In genomic region chr3:15064835-15065549, GRCh38 we compare ENCODE assay signal across 1 cellular context.
TF ChIP-seq lines count a peak whose summit lies in the region.

Gene MRPS25, minus strand, starts transcription at chr3:15065315. Its CDS starts 121 bp downstream, at chr3:15065194.

TF ChIP-seq in HepG2, 621 proteins besides CTCF, POLR2A, EP300 and RAD21 (continued from another document and continues in another):
- TF ChIP-seq DMTF1 (CRISPR knock-in tag; IDR thresholded peaks at IDR 0.05) (no peak), FOXJ3 (CRISPR knock-in tag; IDR thresholded peaks at IDR 0.05; ENCODE audit: borderline replicate concordance) (no peak; the same call in 1 of the 2 replicates), ZNF574 (CRISPR knock-in tag; IDR thresholded peaks at IDR 0.05) (peak; percentile 89), E2F5 (CRISPR knock-in tag; conservative IDR thresholded peaks at IDR 0.05) (peak; percentile 77), SIN3A (IDR thresholded peaks at IDR 0.05; ENCODE audit: borderline replicate concordance, low read depth, low read length) (peak; percentile 56; the same call in 1 of the 2 replicates), ATF4 (CRISPR knock-in tag; IDR thresholded peaks at IDR 0.05) (peak in 1 of 2 experiments; percentile 41; a peak in 1 of 4 replicates), NR0B2 (CRISPR knock-in tag; IDR thresholded peaks at IDR 0.05) (peak; percentile 60; the same call in 1 of the 2 replicates), ZNF737 (CRISPR knock-in tag; IDR thresholded peaks at IDR 0.05; ENCODE audit: borderline replicate concordance) (0 out of 2 replicates have a peak, but pooled peaks have one; percentile 56), STAT6 (CRISPR knock-in tag; IDR thresholded peaks at IDR 0.05; ENCODE audit: borderline replicate concordance) (peak; percentile 9; the same call in 1 of the 2 replicates), BATF2 (CRISPR knock-in tag; IDR thresholded peaks at IDR 0.05) (peak; percentile 76; the same call in 1 of the 2 replicates), HMGA1 (CRISPR knock-in tag; conservative IDR thresholded peaks at IDR 0.05) (no peak), ZNF12 (CRISPR knock-in tag; IDR thresholded peaks at IDR 0.05) (0 out of 2 replicates have a peak, but pooled peaks have one; percentile 30), MXD4 (CRISPR knock-in tag; IDR thresholded peaks at IDR 0.05) (peak; percentile 94), FOSL2 (CRISPR knock-in tag; IDR thresholded peaks at IDR 0.05) (peak; percentile 39), ZNF18 (CRISPR knock-in tag; IDR thresholded peaks at IDR 0.05; ENCODE audit: insufficient replicate concordance) (peak; percentile 44), GTF2F1 (IDR thresholded peaks at IDR 0.05; ENCODE audit: low read length) (no peak), ZNF563 (CRISPR knock-in tag; IDR thresholded peaks at IDR 0.05) (peak; percentile 57), ZBTB10 (CRISPR knock-in tag; IDR thresholded peaks at IDR 0.05; ENCODE audit: borderline replicate concordance) (0 out of 2 replicates have a peak, but pooled peaks have one; percentile 16), ZNF773 (CRISPR knock-in tag; IDR thresholded peaks at IDR 0.05; ENCODE audit: borderline replicate concordance) (peak; percentile 66; the same call in 1 of the 2 replicates), ZNF512 (CRISPR knock-in tag; IDR thresholded peaks at IDR 0.05) (no peak), IRF9 (CRISPR knock-in tag; IDR thresholded peaks at IDR 0.05; ENCODE audit: borderline replicate concordance) (peak; percentile 97), ZNF503 (CRISPR knock-in tag; IDR thresholded peaks at IDR 0.05) (peak; percentile 33; the same call in 1 of the 2 replicates)
